8 cellular contexts compared by ENCODE assay signal in the genomic region with DNA sequence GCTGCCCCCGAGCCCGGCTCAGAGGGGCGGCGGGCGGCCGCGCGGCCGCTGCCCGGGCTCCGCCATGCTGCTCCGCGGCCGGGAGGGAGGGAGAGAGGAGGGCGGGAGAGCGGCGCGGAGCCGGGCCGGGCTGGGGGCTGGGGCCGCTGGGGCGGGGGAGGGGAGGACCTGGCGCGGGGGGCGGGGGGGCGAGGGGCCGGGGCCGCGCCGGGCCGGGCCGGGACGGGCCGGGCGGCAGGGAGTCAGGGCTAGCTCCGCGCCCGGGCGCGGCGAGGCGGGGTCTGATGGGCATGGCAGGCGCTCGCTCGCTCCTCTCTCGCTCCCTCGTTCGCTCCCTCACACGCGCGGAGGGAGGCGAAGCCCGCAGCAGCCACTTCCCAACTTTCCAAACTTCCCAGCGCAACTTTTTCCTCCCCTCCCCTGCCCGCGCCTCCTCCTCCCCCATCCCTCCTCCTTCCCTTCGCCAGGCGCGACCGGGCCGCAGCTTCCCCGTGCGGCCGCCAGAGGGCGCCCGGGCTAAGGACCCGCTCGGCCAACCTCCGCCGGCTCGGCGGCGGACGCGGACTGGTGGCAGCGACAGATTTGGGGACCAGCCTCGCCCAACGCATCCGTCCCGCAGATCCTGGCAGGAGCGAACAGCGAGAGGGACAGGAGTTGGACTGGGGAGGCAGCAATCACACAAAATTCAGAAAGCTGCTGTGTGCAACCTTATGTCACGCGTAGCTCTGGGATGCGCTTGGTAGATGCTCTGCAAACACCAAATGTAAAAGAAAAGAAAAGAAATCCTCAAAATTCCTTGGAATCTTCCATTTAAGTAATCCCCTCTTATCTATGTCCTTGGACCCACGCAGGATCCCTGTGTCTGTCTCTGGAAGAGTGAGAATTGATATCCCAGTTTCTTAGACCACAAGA. TPM values are rescaled to one million over a fixed set of nuclear protein-coding genes. Genes with fewer than 3 reads are reported as not detected.
A peak's percentile ranks its signal among the peaks of the same experiment; 100 is the strongest.
DNase-seq lines count a peak whose midpoint lies in the region; ATAC-seq and TF ChIP-seq lines count a peak whose summit lies in the region.

TSS of gene TRABD2B (minus strand) at position 97 of the 912 bp plus-strand sequence.

- ATAC-seq in GM18861 (IDR thresholded peaks at IDR 0.05; ENCODE audit: unreplicated experiment) (peak; percentile 65), HG03108 (IDR thresholded peaks at IDR 0.05; ENCODE audit: unreplicated experiment) (peak; percentile 87), naive B cell (ENCODE audit: low read depth in 2 of 2) (peak; percentile 41 to 59)

- in situ Hi-C loops in ACHN (cut with HindIII; ENCODE audit: low pct_ligation_motif_present, low pct_unique_long_range_greater_than_20kb, low sequenced_read_pairs) = no loop called here

- H2AFZ ChIP-seq in OCI-LY1 (ENCODE audit: low read length) (no peak within 1 kb of the TSS), fibroblast of lung (ENCODE audit: low read length) (peak within 1 kb of the TSS; percentile 59)

- TF ChIP-seq CTCF in OCI-LY1 (IDR thresholded peaks at IDR 0.05; ENCODE audit: low read length) (peak; percentile 88), fibroblast of lung (conservative IDR thresholded peaks at IDR 0.05 in 1 of 2, IDR thresholded peaks at IDR 0.05 in 1 of 2; ENCODE audit: low read depth in 1 of 2, low read length in 2 of 2) (peak; percentile 66 to 94)

- H3K4me1 ChIP-seq in OCI-LY1 (ENCODE audit: insufficient read depth, low read length, severe bottlenecking) = no peaks in the 10 kb centered on the region
- no peaks in the 10 kb centered on the region for H3K4me1 ChIP-seq in fibroblast of lung (ENCODE audit: control insufficient read depth, extremely low read depth, insufficient read depth, low read length)

- H3K79me2 ChIP-seq in OCI-LY1 (ENCODE audit: insufficient read depth, low read length) (no peaks in the 10 kb centered on the region), fibroblast of lung (ENCODE audit: control insufficient read depth, insufficient read depth, low read length) (no peaks in the 10 kb centered on the region)

- peak within 1 kb of the TSS; percentile 54 to 87 (median 78) for H3K4me3 Mint-ChIP-seq in naive B cell

- H3K9me3 Mint-ChIP-seq in naive B cell = peaks cover 0 to 2% (median 0%) of the 10 kb centered on the region in 7 donors

- H3K36me3 ChIP-seq in OCI-LY1 (ENCODE audit: insufficient read depth, low read length) (no peaks in the 10 kb centered on the region), fibroblast of lung (ENCODE audit: control insufficient read depth, insufficient read depth, low read length) (no peaks in the 10 kb centered on the region)

- peaks cover 0 to 10% of the 10 kb centered on the region in 2 donors for H3K36me3 Mint-ChIP-seq in naive B cell

- H3K4me3 ChIP-seq in OCI-LY1 (ENCODE audit: low read depth, low read length, poor library complexity, severe bottlenecking) (no peak within 1 kb of the TSS), fibroblast of lung (replicated peaks in 1 of 4; ENCODE audit: control extremely low read depth in 1 of 4, insufficient read depth in 1 of 4, low read depth in 3 of 4, low read length in 4 of 4) (peak within 1 kb of the TSS in 3 of 4 experiments; percentile 38 to 52 (median 42))

- no peaks in the 10 kb centered on the region for H3K27me3 ChIP-seq in OCI-LY1 (ENCODE audit: insufficient read depth, low read length)
- H3K27me3 ChIP-seq in fibroblast of lung (ENCODE audit: control insufficient read depth, insufficient read depth, low read length) = peaks cover 27% of the 10 kb centered on the region

- H3K9me3 ChIP-seq in OCI-LY1 (ENCODE audit: low read length) (no peaks in the 10 kb centered on the region), fibroblast of lung (ENCODE audit: control insufficient read depth, insufficient read depth, low read depth, low read length) (no peaks in the 10 kb centered on the region)

- H3K4me2 ChIP-seq in OCI-LY1 (ENCODE audit: low read length) (no peak within 1 kb of the TSS), fibroblast of lung (ENCODE audit: extremely low read depth, insufficient read depth, low read length) (peak within 1 kb of the TSS; percentile 87)

- peaks cover 8 to 14% (median 11%) of the 10 kb centered on the region in 3 donors for H3K4me1 Mint-ChIP-seq in naive B cell

- DNase-seq in ACHN (peak; percentile 89), fibroblast of lung (ENCODE audit: low read depth in 2 of 2) (peak; percentile 39 to 67), naive B cell (peak; percentile 44)
- peak; percentile 81 to 82 for DNase-seq in activated T-cell treated with anti-CD3 and anti-CD28 coated beads, Interleukin-2, amount 50 U/mL, for 48 hours
- DNase-seq in stimulated activated CD8-positive, alpha-beta memory T cell treated with anti-CD3 and anti-CD28 coated beads, Interleukin-7, amount 100 ng/mL, for 48 hours (ENCODE audit: extremely low read depth in 1 of 2, low read depth in 1 of 2) = peak; percentile 19 to 34

- no peaks in the 10 kb centered on the region for H4K20me1 ChIP-seq in OCI-LY1 (ENCODE audit: insufficient read depth, low read length)
- H4K20me1 ChIP-seq in fibroblast of lung (ENCODE audit: control insufficient read depth, extremely low read depth, insufficient read depth, low read length) = no peaks in the 10 kb centered on the region

- H3K27me3 Mint-ChIP-seq in naive B cell = peaks cover 65 to 70% (median 67%) of the 10 kb centered on the region in 3 donors

- no peak within 1 kb of the TSS for H3K9ac ChIP-seq in OCI-LY1 (ENCODE audit: low read length)
- no peak within 1 kb of the TSS for H3K9ac ChIP-seq in fibroblast of lung (ENCODE audit: insufficient read depth, low read length)

- peak within 1 kb of the TSS in 2 of 6 donors; percentile 25 to 86 for H3K27ac Mint-ChIP-seq in naive B cell

- no peaks in the 10 kb centered on the region for H3F3A ChIP-seq in OCI-LY1 (ENCODE audit: insufficient read depth, low read length)

- H3K9me2 ChIP-seq in OCI-LY1 (ENCODE audit: low read depth, low read length) = no peaks in the 10 kb centered on the region

- H3K27ac ChIP-seq in OCI-LY1 (ENCODE audit: low read depth, low read length, poor library complexity, severe bottlenecking) = no peak within 1 kb of the TSS
- H3K27ac ChIP-seq in fibroblast of lung (ENCODE audit: insufficient read depth, low read length) = no peak within 1 kb of the TSS

RNA-seq across cellular contexts. Expression of gene TRABD2B, which starts in this region (rescaled TPM):
- under 0.01 TPM in 2 replicates for total RNA-seq in fibroblast of lung
- polyA plus RNA-seq in fibroblast of lung (0.01 TPM in 1 of 2 replicates, not detected in the other), naive B cell (ENCODE audit: low read depth in 6 of 6) (not detected)
- polyA plus RNA-seq in fibroblast of lung (2012) = not detected in 2 replicates
- polyA minus RNA-seq in fibroblast of lung (ENCODE audit: low replicate concordance) = 4.6 TPM in 1 of 2 replicates, not detected in the other

Comparison
In these comparisons a context has a peak if more than half of its experiments do, and no peak if none do; other contexts are left out.
1. Peak in DNase-seq and ATAC-seq in naive B cell; RNA of the gene not detected or under 1 TPM.
2. DNase-seq: peak in every context shown above with its lines; median percentile 89 in ACHN; 82 in activated T-cell treated with anti-CD3 and anti-CD28 coated beads, Interleukin-2, amount 50 U/mL, for 48 hours; 53 in fibroblast of lung; 44 in naive B cell; 26 in stimulated activated CD8-positive, alpha-beta memory T cell treated with anti-CD3 and anti-CD28 coated beads, Interleukin-7, amount 100 ng/mL, for 48 hours.